Comparison of ENCODE assay signal across 16 cellular contexts in genomic region chr10:119740096-119740495, GRCh38. TPM values are rescaled to one million over a fixed set of nuclear protein-coding genes. Genes with fewer than 3 reads are reported as not detected.
DNase-seq lines count a peak whose midpoint lies in the region; ATAC-seq and TF ChIP-seq lines count a peak whose summit lies in the region.
"Had no signal": no experiment of that assay in that cellular context is flagged by ENCODE, and none has a peak within 500 bp of the region (broad histone marks: within the 10 kb centered on the region; RNA-seq: fewer than 3 reads in every experiment).

No MANE protein-coding gene starts in this region.

- TF ChIP-seq POLR2A in breast epithelium (IDR thresholded peaks at IDR 0.05) (no peak), spleen (IDR thresholded peaks at IDR 0.05) (no peak)

- H3K27ac Mint-ChIP-seq in MCF 10A (ENCODE audit: low read depth, unreplicated experiment) (peak overlapping the region; percentile 14), GM23338 (peak overlapping the region; percentile 29; the same call in 1 of the 2 replicates)
- H3K27ac Mint-ChIP-seq in activated T-helper 17 cell treated with anti-CD3 and anti-CD28 coated beads, Interleukin-2, amount 50 U/mL, for 72 hours = no peak overlapping the region
- H3K27ac Mint-ChIP-seq: IgD-negative memory B cell had no signal

- H3K4me3 ChIP-seq in breast epithelium = no peak overlapping the region
- no peak overlapping the region for H3K4me3 ChIP-seq in GM23338
- H3K4me3 ChIP-seq in spleen = no peak overlapping the region
- H3K4me3 ChIP-seq: GM12878 had no signal

- TF ChIP-seq CTCF in MCF 10A (IDR thresholded peaks at IDR 0.05; ENCODE audit: unreplicated experiment) = no peak
- TF ChIP-seq CTCF in breast epithelium (IDR thresholded peaks at IDR 0.05) = no peak
- no peak for TF ChIP-seq CTCF in GM23338 (conservative IDR thresholded peaks at IDR 0.05; ENCODE audit: low read depth in 2 of 2)
- TF ChIP-seq CTCF in spleen (IDR thresholded peaks at IDR 0.05 in 8 of 11, conservative IDR thresholded peaks at IDR 0.05 in 3 of 11) = no peak

- DNase-seq in MCF 10A (ENCODE audit: unreplicated experiment) (no peak), breast epithelium (ENCODE audit: low spot score in 2 of 2) (no peak), GM23338 (ENCODE audit: low spot score) (no peak), cerebellum (ENCODE audit: low spot score) (peak; percentile 69), spleen (no peak)
- DNase-seq: Calu3; CD4-positive, alpha-beta memory T cell; DMS79 treated with DMSO at 0.1 percent for 48 hours; H9; KBM-7 had no signal

- H3K36me3 Mint-ChIP-seq in MCF 10A (ENCODE audit: insufficient read depth, unreplicated experiment) (no peaks in the 10 kb centered on the region), GM23338 (ENCODE audit: low read depth) (no peaks in the 10 kb centered on the region)
- no peaks in the 10 kb centered on the region for H3K36me3 Mint-ChIP-seq in activated T-helper 17 cell treated with anti-CD3 and anti-CD28 coated beads, Interleukin-2, amount 50 U/mL, for 72 hours (ENCODE audit: low read depth)
- H3K36me3 Mint-ChIP-seq: CD4-positive, alpha-beta memory T cell had no signal

- no peaks in the 10 kb centered on the region for H3K9me3 ChIP-seq in breast epithelium
- no peaks in the 10 kb centered on the region for H3K9me3 ChIP-seq in spleen

- no TSS peak for BruUV-seq in MCF 10A (replicated peaks; lab: Mats Ljungman, UMichigan)

- H3K27me3 ChIP-seq in breast epithelium (no peaks in the 10 kb centered on the region), GM23338 (ENCODE audit: insufficient read depth) (no peaks in the 10 kb centered on the region), spleen (replicated peaks in 1 of 7) (no peaks in the 10 kb centered on the region)

- intact Hi-C loops in MCF 10A (cut with micrococcal nuclease) = no loop called here
- intact Hi-C loops in breast epithelium (cut with DNase I; ENCODE audit: low total_unique reads) = no loop called here
- intact Hi-C loops in spleen (cut with DNase I; ENCODE audit: low total_unique reads) = no loop called here

- WGBS in spleen, 5 donors = 87 to 98% (median 91%) methylated on average over 3 of the region's 3 CpGs

- H3K27ac ChIP-seq in breast epithelium (no peak overlapping the region), GM23338 (ENCODE audit: low read depth) (no peak overlapping the region), spleen (no peak overlapping the region)
- H3K27ac ChIP-seq: 22Rv1, C4-2B had no signal

- no peak overlapping the region for H3K4me3 Mint-ChIP-seq in MCF 10A (ENCODE audit: unreplicated experiment)
- no peak overlapping the region for H3K4me3 Mint-ChIP-seq in GM23338
- no peak overlapping the region for H3K4me3 Mint-ChIP-seq in activated T-helper 17 cell treated with anti-CD3 and anti-CD28 coated beads, Interleukin-2, amount 50 U/mL, for 72 hours
- H3K4me3 Mint-ChIP-seq: CD4-positive, alpha-beta memory T cell; H9; IgD-negative memory B cell had no signal

- no peaks in the 10 kb centered on the region for H3F3A ChIP-seq in GM23338 (replicated peaks; ENCODE audit: low read depth)

- H3K4me1 Mint-ChIP-seq in MCF 10A (ENCODE audit: insufficient read depth, unreplicated experiment) (peaks cover 24% of the 10 kb centered on the region), GM23338 (peaks cover 33% of the 10 kb centered on the region)
- H3K4me1 Mint-ChIP-seq in activated T-helper 17 cell treated with anti-CD3 and anti-CD28 coated beads, Interleukin-2, amount 50 U/mL, for 72 hours = peaks cover 35% of the 10 kb centered on the region

- H4K20me1 ChIP-seq in GM23338 (replicated peaks; ENCODE audit: insufficient read depth) = no peaks in the 10 kb centered on the region

- H3K27me3 Mint-ChIP-seq in MCF 10A (ENCODE audit: insufficient read depth, unreplicated experiment) (no peaks in the 10 kb centered on the region), GM23338 (ENCODE audit: insufficient read depth, low read depth, poor library complexity) (peaks cover 3% of the 10 kb centered on the region)
- H3K27me3 Mint-ChIP-seq in activated T-helper 17 cell treated with anti-CD3 and anti-CD28 coated beads, Interleukin-2, amount 50 U/mL, for 72 hours = no peaks in the 10 kb centered on the region
- H3K27me3 Mint-ChIP-seq: CD4-positive, alpha-beta memory T cell; IgD-negative memory B cell had no signal

- H2AFZ ChIP-seq in GM23338 = no peak overlapping the region

- no peaks in the 10 kb centered on the region for H3K9me2 ChIP-seq in GM23338 (ENCODE audit: insufficient read depth)

- H3K9me3 Mint-ChIP-seq in MCF 10A (ENCODE audit: unreplicated experiment) = no peaks in the 10 kb centered on the region
- no peaks in the 10 kb centered on the region for H3K9me3 Mint-ChIP-seq in GM23338
- H3K9me3 Mint-ChIP-seq in activated T-helper 17 cell treated with anti-CD3 and anti-CD28 coated beads, Interleukin-2, amount 50 U/mL, for 72 hours = no peaks in the 10 kb centered on the region
- H3K9me3 Mint-ChIP-seq: CD4-positive, alpha-beta memory T cell; H9; IgD-negative memory B cell had no signal

- no peak overlapping the region for H3K4me2 ChIP-seq in GM23338

- no peaks in the 10 kb centered on the region for H3K4me1 ChIP-seq in breast epithelium
- H3K4me1 ChIP-seq in GM23338 (ENCODE audit: insufficient read depth) = peaks cover 19% of the 10 kb centered on the region
- H3K4me1 ChIP-seq in spleen = peaks cover 5 to 44% (median 16%) of the 10 kb centered on the region in 6 donors

- peaks cover 55% of the 10 kb centered on the region for H3K79me2 ChIP-seq in GM23338 (replicated peaks; ENCODE audit: insufficient read depth)

- CTCF ChIA-PET in MCF 10A (lab: Yijun Ruan, JAX) = interaction anchor here (0.7 kb wide), 2 partner anchors 108 to 175 kb away, joined by 3 to 4 read pairs; no protein-coding TSS in a partner anchor

- no peak for ATAC-seq in GM23338
- ATAC-seq in activated T-helper 17 cell treated with anti-CD3 and anti-CD28 coated beads, Interleukin-2, amount 50 U/mL, for 72 hours (replicated peaks) = no peak
- no peak for ATAC-seq in HG03175 (IDR thresholded peaks at IDR 0.05; ENCODE audit: unreplicated experiment)
- ATAC-seq: GM12878 had no signal

- POLR2A ChIA-PET in MCF 10A (lab: Yijun Ruan, JAX) = interaction anchor here (1.3 to 9.6 kb wide), 3 partner anchors 14 to 133 kb away, joined by 3 to 131 read pairs (median 3); partner anchors contain the start of genes BAG3, INPP5F and MCMBP

- H3K36me3 ChIP-seq in breast epithelium = no peaks in the 10 kb centered on the region
- H3K36me3 ChIP-seq in GM23338 (ENCODE audit: insufficient read depth) = no peaks in the 10 kb centered on the region
- no peaks in the 10 kb centered on the region for H3K36me3 ChIP-seq in spleen

TF ChIP-seq in GM23338, 12 proteins besides CTCF, POLR2A, EP300 and RAD21 (continues in another document):
- TF ChIP-seq ZNF331 (CRISPR knock-in tag; IDR thresholded peaks at IDR 0.05; ENCODE audit: low read depth) (no peak), ZNF114 (CRISPR knock-in tag; IDR thresholded peaks at IDR 0.05) (no peak), EZH2 (IDR thresholded peaks at IDR 0.05; ENCODE audit: low read depth, unreplicated experiment) (no peak)

RNA-seq across cellular contexts. Expression of gene INPP5F, which starts 14.2 kb away (rescaled TPM):
- total RNA-seq in MCF 10A (2022) (10.3 and 14.9 TPM in 2 replicates), breast epithelium (10 to 100 TPM; 13.1 to 15.1 (median 14.6) TPM), cerebellum (112 TPM), spleen (10 to 100 TPM in 6 of 7 donors, 1 to 10 TPM in 1; 8.4 to 16.2 (median 12.5) TPM)
- 80.3 and 86.0 TPM in 2 replicates for total RNA-seq in GM23338 (2014; rRNA removed; shearing (Covaris generic))
- polyA plus RNA-seq in GM23338 (2016; fragmentation: Nextera tagmentation; extraction: Ambion mirVana) (36.2 and 41.4 TPM in 2 replicates), spleen (1 to 10 TPM; 6.0 to 6.9 (median 6.4) TPM)
- total RNA-seq in activated T-helper 17 cell treated with anti-CD3 and anti-CD28 coated beads, Interleukin-2, amount 50 U/mL, for 72 hours = 10 to 100 TPM; 12.4 to 26.3 TPM
